In the genomic region with DNA sequence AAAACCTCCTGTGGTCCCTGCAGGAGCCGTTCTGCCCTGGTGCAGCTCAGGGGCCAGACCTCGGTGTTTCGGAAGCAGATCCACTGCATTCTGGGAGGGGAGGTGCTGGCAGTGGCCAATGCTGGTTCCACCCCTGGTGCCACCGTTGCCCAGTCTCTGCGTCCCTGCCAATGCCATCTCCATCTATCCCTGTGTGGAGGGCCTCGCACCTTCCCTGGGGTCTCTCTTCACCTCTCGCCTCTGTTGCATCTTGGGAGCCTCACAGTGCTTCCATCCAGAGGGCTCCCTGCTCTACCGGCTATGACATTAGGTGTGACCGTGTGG, we compare ENCODE assay signal across 1 cellular context.
TF ChIP-seq lines count a peak whose summit lies in the region.

No MANE protein-coding gene starts in this region.

TF ChIP-seq in HEK293, 187 proteins besides CTCF, POLR2A, EP300 and RAD21 (continued from another document):
- TF ChIP-seq EGR2 (tag by site-specific recombination; IDR thresholded peaks at IDR 0.05; ENCODE audit: low read depth) (no peak), ZBTB21 (tag by site-specific recombination; IDR thresholded peaks at IDR 0.05) (no peak), ZNF600 (tag by site-specific recombination; IDR thresholded peaks at IDR 0.05) (peak; percentile 98), GLIS1 (tag by site-specific recombination; IDR thresholded peaks at IDR 0.05) (0 out of 2 replicates have a peak, but pooled peaks have one; percentile 36), ZNF341 (tag by site-specific recombination; IDR thresholded peaks at IDR 0.05; ENCODE audit: low read depth) (peak; percentile 65), ZNF202 (tag by site-specific recombination; IDR thresholded peaks at IDR 0.05; ENCODE audit: borderline replicate concordance) (no peak), KLF10 (tag by site-specific recombination; IDR thresholded peaks at IDR 0.05) (no peak), ZNF416 (tag by site-specific recombination; IDR thresholded peaks at IDR 0.05) (no peak), ZBTB20 (tag by site-specific recombination; IDR thresholded peaks at IDR 0.05) (peak; percentile 9; the same call in 1 of the 2 replicates), ZNF670 (tag by site-specific recombination; IDR thresholded peaks at IDR 0.05; ENCODE audit: low read depth) (no peak), ZNF114 (tag by site-specific recombination; IDR thresholded peaks at IDR 0.05) (no peak)
- TF ChIP-seq, protein P1, sequence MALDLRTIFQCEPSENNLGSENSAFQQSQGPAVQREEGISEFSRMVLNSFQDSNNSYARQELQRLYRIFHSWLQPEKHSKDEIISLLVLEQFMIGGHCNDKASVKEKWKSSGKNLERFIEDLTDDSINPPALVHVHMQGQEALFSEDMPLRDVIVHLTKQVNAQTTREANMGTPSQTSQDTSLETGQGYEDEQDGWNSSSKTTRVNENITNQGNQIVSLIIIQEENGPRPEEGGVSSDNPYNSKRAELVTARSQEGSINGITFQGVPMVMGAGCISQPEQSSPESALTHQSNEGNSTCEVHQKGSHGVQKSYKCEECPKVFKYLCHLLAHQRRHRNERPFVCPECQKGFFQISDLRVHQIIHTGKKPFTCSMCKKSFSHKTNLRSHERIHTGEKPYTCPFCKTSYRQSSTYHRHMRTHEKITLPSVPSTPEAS (tag by site-specific recombination; IDR thresholded peaks at IDR 0.05) = no peak
- TF ChIP-seq, protein P2, sequence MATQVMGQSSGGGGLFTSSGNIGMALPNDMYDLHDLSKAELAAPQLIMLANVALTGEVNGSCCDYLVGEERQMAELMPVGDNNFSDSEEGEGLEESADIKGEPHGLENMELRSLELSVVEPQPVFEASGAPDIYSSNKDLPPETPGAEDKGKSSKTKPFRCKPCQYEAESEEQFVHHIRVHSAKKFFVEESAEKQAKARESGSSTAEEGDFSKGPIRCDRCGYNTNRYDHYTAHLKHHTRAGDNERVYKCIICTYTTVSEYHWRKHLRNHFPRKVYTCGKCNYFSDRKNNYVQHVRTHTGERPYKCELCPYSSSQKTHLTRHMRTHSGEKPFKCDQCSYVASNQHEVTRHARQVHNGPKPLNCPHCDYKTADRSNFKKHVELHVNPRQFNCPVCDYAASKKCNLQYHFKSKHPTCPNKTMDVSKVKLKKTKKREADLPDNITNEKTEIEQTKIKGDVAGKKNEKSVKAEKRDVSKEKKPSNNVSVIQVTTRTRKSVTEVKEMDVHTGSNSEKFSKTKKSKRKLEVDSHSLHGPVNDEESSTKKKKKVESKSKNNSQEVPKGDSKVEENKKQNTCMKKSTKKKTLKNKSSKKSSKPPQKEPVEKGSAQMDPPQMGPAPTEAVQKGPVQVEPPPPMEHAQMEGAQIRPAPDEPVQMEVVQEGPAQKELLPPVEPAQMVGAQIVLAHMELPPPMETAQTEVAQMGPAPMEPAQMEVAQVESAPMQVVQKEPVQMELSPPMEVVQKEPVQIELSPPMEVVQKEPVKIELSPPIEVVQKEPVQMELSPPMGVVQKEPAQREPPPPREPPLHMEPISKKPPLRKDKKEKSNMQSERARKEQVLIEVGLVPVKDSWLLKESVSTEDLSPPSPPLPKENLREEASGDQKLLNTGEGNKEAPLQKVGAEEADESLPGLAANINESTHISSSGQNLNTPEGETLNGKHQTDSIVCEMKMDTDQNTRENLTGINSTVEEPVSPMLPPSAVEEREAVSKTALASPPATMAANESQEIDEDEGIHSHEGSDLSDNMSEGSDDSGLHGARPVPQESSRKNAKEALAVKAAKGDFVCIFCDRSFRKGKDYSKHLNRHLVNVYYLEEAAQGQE (tag by site-specific recombination; IDR thresholded peaks at IDR 0.05) = peak; percentile 41; the same call in 1 of the 2 replicates
